ENCODE assay signal across 8 cellular contexts in the genomic region with DNA sequence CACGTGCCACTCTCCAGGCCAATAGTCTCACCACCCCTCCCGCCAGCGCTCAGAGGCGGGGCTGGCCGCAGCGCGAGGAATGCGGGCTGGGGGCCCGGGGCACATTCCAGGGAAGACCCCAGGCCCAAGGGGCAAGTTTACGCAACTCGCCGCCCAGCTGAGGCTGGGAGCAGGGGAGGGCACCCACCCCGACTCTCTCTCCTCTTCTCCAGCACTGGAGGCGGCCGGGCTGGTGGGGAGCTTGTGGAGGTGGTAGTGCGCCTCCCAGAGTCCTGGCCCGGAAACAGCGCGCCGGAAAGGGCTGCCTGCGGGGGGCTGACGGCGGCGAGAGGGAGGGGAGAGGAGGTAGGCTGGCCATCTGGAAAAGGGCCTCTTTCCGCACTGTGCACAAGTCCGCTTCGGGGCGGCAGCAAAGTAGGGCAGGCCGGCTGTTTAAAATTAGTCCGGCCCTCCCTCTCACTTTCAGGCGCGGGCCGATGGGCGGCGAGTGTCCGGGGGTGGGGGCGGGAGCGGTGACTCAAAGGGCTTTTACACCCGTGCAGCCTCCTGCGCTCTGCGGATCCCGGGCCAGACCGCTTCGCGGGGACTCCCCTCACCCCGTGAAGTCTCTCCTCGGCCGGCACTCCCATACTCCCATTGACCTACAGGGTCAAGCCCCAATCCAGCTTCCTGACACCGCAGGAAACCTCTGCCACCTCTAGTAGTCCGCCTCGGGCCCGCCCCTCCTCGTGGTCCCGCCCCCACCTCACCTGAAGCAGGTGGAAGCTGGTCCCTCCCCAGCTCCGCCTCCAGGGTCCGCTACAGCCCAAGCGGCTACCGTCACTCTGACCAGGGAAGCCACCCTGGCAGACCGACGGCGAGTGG. TPM values are rescaled to one million over a fixed set of nuclear protein-coding genes. Genes with fewer than 3 reads are reported as not detected.
DNase-seq lines count a peak whose midpoint lies in the region; ATAC-seq and TF ChIP-seq lines count a peak whose summit lies in the region.

No MANE protein-coding gene starts in this region.

- ATAC-seq in GM18511 (IDR thresholded peaks at IDR 0.05; ENCODE audit: unreplicated experiment) = peak; percentile 28
- ATAC-seq in HG03460 (IDR thresholded peaks at IDR 0.05; ENCODE audit: unreplicated experiment) = peak; percentile 24

- TF ChIP-seq CTCF in fibroblast of villous mesenchyme (IDR thresholded peaks at IDR 0.05; ENCODE audit: insufficient read depth, low read depth, low read length) = peak; percentile 59
- TF ChIP-seq CTCF in neural crest cell (conservative IDR thresholded peaks at IDR 0.05) = peak; percentile 41

- no peaks in the 10 kb centered on the region for H3K9me3 Mint-ChIP-seq in neural crest cell

- H3K4me1 Mint-ChIP-seq in neural crest cell = peaks cover 37% of the 10 kb centered on the region

- no peaks in the 10 kb centered on the region for H3K36me3 Mint-ChIP-seq in neural crest cell (ENCODE audit: low read depth)

- peaks cover 34% of the 10 kb centered on the region for H3K27me3 Mint-ChIP-seq in neural crest cell (ENCODE audit: low read depth)

- peak overlapping the region; percentile 82 for H3K4me3 ChIP-seq in fibroblast of villous mesenchyme (ENCODE audit: low read depth, low read length)

- peak; percentile 77 for DNase-seq in AG08396 (ENCODE audit: low spot score)
- peak; percentile 88 for DNase-seq in OCI-M1 (lab: John Stamatoyannopoulos, UW)
- DNase-seq in activated gamma-delta T cell (lab: John Stamatoyannopoulos, UW) = peak; percentile 52
- peak; percentile 93 for DNase-seq in fibroblast of villous mesenchyme (ENCODE audit: low read depth)
- peak; percentile 82 for DNase-seq in neural crest cell (ENCODE audit: low read depth, low spot score)
- DNase-seq in ureter (ENCODE audit: low spot score) = peak; percentile 72

- no peak overlapping the region for H3K27ac Mint-ChIP-seq in neural crest cell (ENCODE audit: unreplicated experiment)

- H3K4me3 Mint-ChIP-seq in neural crest cell = peak overlapping the region; percentile 85

RNA-seq across cellular contexts. Expression of gene FHOD1, which starts 1.0 kb away (rescaled TPM):
- total RNA-seq in fibroblast of villous mesenchyme (22.9 and 24.2 TPM in 2 replicates), neural crest cell (39.9 and 45.5 TPM in 2 replicates), ureter (19.1 TPM)

RNA-seq across cellular contexts. Expression of gene SLC9A5, which starts 2.5 kb away (rescaled TPM):
- total RNA-seq in fibroblast of villous mesenchyme (1.9 and 2.2 TPM in 2 replicates), neural crest cell (3.3 and 4.4 TPM in 2 replicates), ureter (0.86 TPM)

RNA-seq across cellular contexts. Expression of gene TMEM208, which starts 19.4 kb away (rescaled TPM):
- total RNA-seq in fibroblast of villous mesenchyme (25.5 and 29.0 TPM in 2 replicates), neural crest cell (35.7 and 36.1 TPM in 2 replicates), ureter (30.9 TPM)

RNA-seq across cellular contexts. Expression of gene PLEKHG4, which starts 33.0 kb away (rescaled TPM):
- total RNA-seq in fibroblast of villous mesenchyme (18.1 and 19.6 TPM in 2 replicates), neural crest cell (3.7 and 4.0 TPM in 2 replicates), ureter (10.3 TPM)

RNA-seq across cellular contexts. Expression of gene ELMO3, which starts 47.4 kb away (rescaled TPM):
- total RNA-seq in fibroblast of villous mesenchyme = 0.43 and 0.64 TPM in 2 replicates
- total RNA-seq in neural crest cell = 3.9 and 4.5 TPM in 2 replicates
- 23.5 TPM for total RNA-seq in ureter

Comparison
In these comparisons a context has a peak if more than half of its experiments do, and no peak if none do; other contexts are left out.
1. Peak in every context shown above with its lines: DNase-seq, ATAC-seq and H3K4me3 ChIP-seq.